ENCODE assay signal across 9 cellular contexts in genomic region chr11:62854013-62854824, GRCh38. TPM values are rescaled to one million over a fixed set of nuclear protein-coding genes. Genes with fewer than 3 reads are reported as not detected.
A peak's percentile ranks its signal among the peaks of the same experiment; 100 is the strongest.
DNase-seq lines count a peak whose midpoint lies in the region; ATAC-seq and TF ChIP-seq lines count a peak whose summit lies in the region.
"Had no signal": no experiment of that assay in that cellular context is flagged by ENCODE, and none has a peak within 500 bp of the region (broad histone marks: within the 10 kb centered on the region; RNA-seq: fewer than 3 reads in every experiment).

No MANE protein-coding gene starts in this region.

- no peaks in the 10 kb centered on the region for H3K9me3 Mint-ChIP-seq in activated naive CD8-positive, alpha-beta T cell treated with anti-CD3 and anti-CD28 coated beads, Interleukin-2, amount 50 U/mL, for 24 hours

- H3K4me3 ChIP-seq in cardiac muscle cell (peak overlapping the region; percentile 76), lower leg skin (ENCODE audit: low read depth, poor library complexity, severe bottlenecking) (peak overlapping the region; percentile 96), transverse colon (peak overlapping the region in 3 of 4 donors; percentile 70 to 74 (median 71))

- no peak for TF ChIP-seq EP300 in transverse colon (IDR thresholded peaks at IDR 0.05; ENCODE audit: low read depth)

- intact Hi-C loops in Right ventricle myocardium superior (cut with DNase I) (no loop called here), lower leg skin (cut with DNase I; ENCODE audit: low total_unique reads) (loop anchor here (10.0 kb wide), 1 partner anchor 59 kb away; the partner anchor contains the start of gene TMEM223), transverse colon (cut with DNase I; ENCODE audit: low total_unique reads) (no loop called here)

- H3K4me3 Mint-ChIP-seq in activated naive CD8-positive, alpha-beta T cell treated with anti-CD3 and anti-CD28 coated beads, Interleukin-2, amount 50 U/mL, for 24 hours = peak overlapping the region; percentile 95

- H3K27ac Mint-ChIP-seq in activated naive CD8-positive, alpha-beta T cell treated with anti-CD3 and anti-CD28 coated beads, Interleukin-2, amount 50 U/mL, for 24 hours = peak overlapping the region; percentile 99

- H3K27me3 Mint-ChIP-seq in activated naive CD8-positive, alpha-beta T cell treated with anti-CD3 and anti-CD28 coated beads, Interleukin-2, amount 50 U/mL, for 24 hours = peaks cover 7% of the 10 kb centered on the region

- peak overlapping the region; percentile 71 for H3K27ac ChIP-seq in cardiac muscle cell
- H3K27ac ChIP-seq in transverse colon = peak overlapping the region; percentile 83 to 89 (median 85)

- 14 to 20% methylated on average over 8 of the region's 8 CpGs for WGBS in lower leg skin, 2 donors
- WGBS in transverse colon (ENCODE audit: low coverage in 1 of 2), 2 donors = 2 to 10% methylated on average over 7 to 8 of the region's 8 CpGs

- in situ Hi-C loops in transverse colon (cut with MboI; ENCODE audit: low pct_ligation_motif_present in 1 of 4, low pct_unique_long_range_greater_than_20kb in 1 of 4, low sequenced_read_pairs in 3 of 4) = loop anchor here in 2 of 4 donors (25.0 kb wide), 2 partner anchors 267 to 467 kb away; partner anchors contain the start of gene TUT1 (in 1 of the 2)

- H3K36me3 Mint-ChIP-seq in activated naive CD8-positive, alpha-beta T cell treated with anti-CD3 and anti-CD28 coated beads, Interleukin-2, amount 50 U/mL, for 24 hours (ENCODE audit: low read depth) = peaks cover 65% of the 10 kb centered on the region

- ATAC-seq in Right ventricle myocardium superior (ENCODE audit: poor library complexity) (no peak), GM18873 (IDR thresholded peaks at IDR 0.05; ENCODE audit: low FRiP score, unreplicated experiment) (no peak)
- no peak for ATAC-seq in activated naive CD8-positive, alpha-beta T cell treated with anti-CD3 and anti-CD28 coated beads, Interleukin-2, amount 50 U/mL, for 24 hours

- no peak for TF ChIP-seq CTCF in cardiac muscle cell (IDR thresholded peaks at IDR 0.05; ENCODE audit: low read depth, low read length)
- no peak for TF ChIP-seq CTCF in lower leg skin (IDR thresholded peaks at IDR 0.05)
- no peak for TF ChIP-seq CTCF in transverse colon (IDR thresholded peaks at IDR 0.05)

- DNase-seq in cardiac muscle cell (ENCODE audit: low read depth in 1 of 2, low spot score in 1 of 2) = no peak
- DNase-seq in Right ventricle myocardium superior = no peak
- no peak for DNase-seq in activated naive CD8-positive, alpha-beta T cell treated with anti-CD3 and anti-CD28 coated beads, Interleukin-2, amount 50 U/mL, for 24 hours
- DNase-seq in lower leg skin (ENCODE audit: low spot score in 2 of 2) = no peak
- no peak for DNase-seq in transverse colon
- no peak for DNase-seq in NCI-H526 treated with DMSO at 0.1 percent for 48 hours (lab: John Stamatoyannopoulos, UW)
- no peak for DNase-seq in activated effector memory CD4-positive, alpha-beta T cell treated with anti-CD3 and anti-CD28 coated beads, Interleukin-2, amount 50 U/mL, for 16 hours

- H3K9me3 ChIP-seq in cardiac muscle cell (ENCODE audit: low read depth) (no peaks in the 10 kb centered on the region), transverse colon (no peaks in the 10 kb centered on the region)

- TF ChIP-seq POLR2A in lower leg skin (IDR thresholded peaks at IDR 0.05) = no peak
- TF ChIP-seq POLR2A in transverse colon (IDR thresholded peaks at IDR 0.05) = no peak

- H3K36me3 ChIP-seq in cardiac muscle cell (peaks cover 29% of the 10 kb centered on the region), transverse colon (peaks cover 0 to 23% (median 10%) of the 10 kb centered on the region in 4 donors)

- peaks cover 69% of the 10 kb centered on the region for H3K4me1 Mint-ChIP-seq in activated naive CD8-positive, alpha-beta T cell treated with anti-CD3 and anti-CD28 coated beads, Interleukin-2, amount 50 U/mL, for 24 hours

- H3K27me3 ChIP-seq in cardiac muscle cell (no peaks in the 10 kb centered on the region), transverse colon (no peaks in the 10 kb centered on the region)

- H3K4me1 ChIP-seq in cardiac muscle cell (ENCODE audit: low read depth) (peaks cover 10% of the 10 kb centered on the region), transverse colon (peaks cover 11 to 43% (median 24%) of the 10 kb centered on the region in 4 donors)

RNA-seq across cellular contexts. Expression of gene WDR74, which starts 14.8 kb away (rescaled TPM):
- total RNA-seq in cardiac muscle cell (47.4 and 63.3 TPM in 2 replicates), Right ventricle myocardium superior (27.0 TPM), lower leg skin (10 to 100 TPM; 49.7 to 93.8 (median 64.3) TPM), transverse colon (10 to 100 TPM; 25.3 to 37.8 (median 27.6) TPM)
- polyA plus RNA-seq in cardiac muscle cell = 42.1 and 52.8 TPM in 2 replicates

RNA-seq across cellular contexts. Expression of gene TEX54, which starts 21.6 kb away (rescaled TPM):
- total RNA-seq in cardiac muscle cell = not detected in 2 replicates
- 3.0 and 4.8 TPM in 2 replicates for polyA plus RNA-seq in cardiac muscle cell
- total RNA-seq in Right ventricle myocardium superior = not detected
- total RNA-seq in lower leg skin = not detected
- total RNA-seq in transverse colon = not detected
- total RNA-seq: SK-MEL-5 had no signal

RNA-seq across cellular contexts. Expression of gene STX5, which starts 22.4 kb away (rescaled TPM):
- total RNA-seq in cardiac muscle cell = 38.5 and 45.2 TPM in 2 replicates
- 49.4 and 53.6 TPM in 2 replicates for polyA plus RNA-seq in cardiac muscle cell
- total RNA-seq in Right ventricle myocardium superior = 15.7 TPM
- 10 to 100 TPM; 30.0 to 47.4 (median 38.4) TPM for total RNA-seq in lower leg skin
- total RNA-seq in transverse colon = 10 to 100 TPM; 15.3 to 62.5 (median 30.2) TPM

RNA-seq across cellular contexts. Expression of gene SLC3A2, which starts 26.5 kb away (rescaled TPM):
- total RNA-seq in cardiac muscle cell = 71.8 and 79.2 TPM in 2 replicates
- 93.8 and 100 TPM in 2 replicates for polyA plus RNA-seq in cardiac muscle cell
- total RNA-seq in Right ventricle myocardium superior = 32.9 TPM
- 100 to 1,000 TPM; 175 to 190 (median 187) TPM for total RNA-seq in lower leg skin
- total RNA-seq in transverse colon = 100 to 1,000 TPM in 3 of 4 donors, 10 to 100 TPM in 1; 32.4 to 163 (median 129) TPM

RNA-seq across cellular contexts. Expression of gene NXF1, which starts 49.0 kb away (rescaled TPM):
- total RNA-seq in cardiac muscle cell = 52.8 and 60.7 TPM in 2 replicates
- 96.7 and 127 TPM in 2 replicates for polyA plus RNA-seq in cardiac muscle cell
- 40.1 TPM for total RNA-seq in Right ventricle myocardium superior
- total RNA-seq in lower leg skin = 100 to 1,000 TPM in 1 of 4 donors, 10 to 100 TPM in 3; 56.6 to 114 (median 79.6) TPM
- 100 to 1,000 TPM in 1 of 4 donors, 10 to 100 TPM in 3; 38.2 to 134 (median 60.0) TPM for total RNA-seq in transverse colon
